ENCODE assay signal across 8 cellular contexts in genomic region chr2:71453404-71454220, GRCh38. TPM values are rescaled to one million over a fixed set of nuclear protein-coding genes. Genes with fewer than 3 reads are reported as not detected.
DNase-seq lines count a peak whose midpoint lies in the region; ATAC-seq and TF ChIP-seq lines count a peak whose summit lies in the region.

Gene DYSF, plus strand, starts transcription at chr2:71453561.

- H3K27ac Mint-ChIP-seq in T-helper 1 cell treated with Interleukin-12 subunit alpha and Interleukin-12 subunit beta and Interleukin-4 antibody, amounts not matched to agents 30 μg/mL and 1 μg/mL, for 36 hours, result no peak within 1 kb of the TSS
- H3K27ac Mint-ChIP-seq in natural killer cell, result peak within 1 kb of the TSS in 1 of 2 donors; percentile 57

- H2AFZ ChIP-seq in fibroblast of lung (ENCODE audit: low read length), result peak within 1 kb of the TSS; percentile 12

- H3K27me3 Mint-ChIP-seq in T-helper 1 cell treated with Interleukin-12 subunit alpha and Interleukin-12 subunit beta and Interleukin-4 antibody, amounts not matched to agents 30 μg/mL and 1 μg/mL, for 36 hours (ENCODE audit: low read depth), result peaks cover 59% of the 10 kb centered on the region
- H3K27me3 Mint-ChIP-seq in natural killer cell (ENCODE audit: low read depth in 2 of 2), result peaks cover 28 to 43% of the 10 kb centered on the region in 2 donors

- no peaks in the 10 kb centered on the region for H3K9me3 ChIP-seq in fibroblast of lung (ENCODE audit: control insufficient read depth, insufficient read depth, low read depth, low read length)

- H3K4me2 ChIP-seq in fibroblast of lung (ENCODE audit: extremely low read depth, insufficient read depth, low read length), result peak within 1 kb of the TSS; percentile 48

- no peaks in the 10 kb centered on the region for H3K36me3 ChIP-seq in fibroblast of lung (ENCODE audit: control insufficient read depth, insufficient read depth, low read length)

- H4K20me1 ChIP-seq in fibroblast of lung (ENCODE audit: control insufficient read depth, extremely low read depth, insufficient read depth, low read length), result no peaks in the 10 kb centered on the region

- H3K9ac ChIP-seq in fibroblast of lung (ENCODE audit: insufficient read depth, low read length), result no peak within 1 kb of the TSS

- intact Hi-C loops in natural killer cell (cut with micrococcal nuclease), result no loop called here

- H3K27me3 ChIP-seq in fibroblast of lung (ENCODE audit: control insufficient read depth, insufficient read depth, low read length), result peaks cover 22% of the 10 kb centered on the region

- H3K79me2 ChIP-seq in fibroblast of lung (ENCODE audit: control insufficient read depth, insufficient read depth, low read length), result no peaks in the 10 kb centered on the region

- no peaks in the 10 kb centered on the region for H3K36me3 Mint-ChIP-seq in T-helper 1 cell treated with Interleukin-12 subunit alpha and Interleukin-12 subunit beta and Interleukin-4 antibody, amounts not matched to agents 30 μg/mL and 1 μg/mL, for 36 hours (ENCODE audit: low read depth)
- no peaks in the 10 kb centered on the region for H3K36me3 Mint-ChIP-seq in natural killer cell

- no peak for TF ChIP-seq CTCF in fibroblast of lung (conservative IDR thresholded peaks at IDR 0.05 in 1 of 2, IDR thresholded peaks at IDR 0.05 in 1 of 2; ENCODE audit: low read depth in 1 of 2, low read length in 2 of 2)
- no peak for TF ChIP-seq CTCF in natural killer cell (IDR thresholded peaks at IDR 0.05)

- H3K27ac ChIP-seq in fibroblast of lung (ENCODE audit: insufficient read depth, low read length), result no peak within 1 kb of the TSS

- peak within 1 kb of the TSS; percentile 5 to 49 (median 20) for H3K4me3 ChIP-seq in fibroblast of lung (replicated peaks in 1 of 4; ENCODE audit: control extremely low read depth in 1 of 4, insufficient read depth in 1 of 4, low read depth in 3 of 4, low read length in 4 of 4)

- peak within 1 kb of the TSS; percentile 47 for H3K4me3 Mint-ChIP-seq in T-helper 1 cell treated with Interleukin-12 subunit alpha and Interleukin-12 subunit beta and Interleukin-4 antibody, amounts not matched to agents 30 μg/mL and 1 μg/mL, for 36 hours
- peak within 1 kb of the TSS; percentile 86 for H3K4me3 Mint-ChIP-seq in natural killer cell

- no peaks in the 10 kb centered on the region for H3K9me3 Mint-ChIP-seq in T-helper 1 cell treated with Interleukin-12 subunit alpha and Interleukin-12 subunit beta and Interleukin-4 antibody, amounts not matched to agents 30 μg/mL and 1 μg/mL, for 36 hours
- H3K9me3 Mint-ChIP-seq in natural killer cell, result no peaks in the 10 kb centered on the region

- peak; percentile 32 to 41 (median 37) for ATAC-seq in natural killer cell

- H3K4me1 ChIP-seq in fibroblast of lung (ENCODE audit: control insufficient read depth, extremely low read depth, insufficient read depth, low read length), result no peaks in the 10 kb centered on the region

- peaks cover 11% of the 10 kb centered on the region for H3K4me1 Mint-ChIP-seq in T-helper 1 cell treated with Interleukin-12 subunit alpha and Interleukin-12 subunit beta and Interleukin-4 antibody, amounts not matched to agents 30 μg/mL and 1 μg/mL, for 36 hours (ENCODE audit: low read depth)
- peaks cover 46 to 74% of the 10 kb centered on the region in 2 donors for H3K4me1 Mint-ChIP-seq in natural killer cell

- DNase-seq in T-helper 1 cell, result no peak
- peak; percentile 54 for DNase-seq in SW480 (ENCODE audit: low spot score)
- peak; percentile 12 to 48 for DNase-seq in fibroblast of lung (ENCODE audit: low read depth in 2 of 2)
- no peak for DNase-seq in natural killer cell
- no peak for DNase-seq in NCI-H82 (lab: John Stamatoyannopoulos, UW)
- DNase-seq in NCI-H1694 (lab: John Stamatoyannopoulos, UW), result no peak
- DNase-seq in SK-N-DZ (ENCODE audit: low spot score), result no peak

RNA-seq across cellular contexts. Expression of gene DYSF, which starts in this region (rescaled TPM):
- total RNA-seq in fibroblast of lung, result under 0.01 TPM in 1 of 2 replicates, not detected in the other
- polyA plus RNA-seq in fibroblast of lung, result 0.05 and 0.67 TPM in 2 replicates
- polyA plus RNA-seq in fibroblast of lung (2012), result 0.13 and 0.97 TPM in 2 replicates
- 0.78 and 15.6 TPM in 2 replicates for polyA minus RNA-seq in fibroblast of lung (ENCODE audit: low replicate concordance)
- total RNA-seq in natural killer cell, result 10 to 100 TPM; 11.4 to 19.5 (median 12.4) TPM
- polyA plus RNA-seq in SK-N-DZ (2014; cell fraction: cytosol; rRNA removed), result 0.15 TPM in 1 of 2 replicates, not detected in the other
- not detected in 2 replicates for polyA plus RNA-seq in SK-N-DZ (2014; cell fraction: nucleus; rRNA removed)

Comparison
In these comparisons a context has a peak if more than half of its experiments do, and no peak if none do; other contexts are left out.
1. RNA of gene DYSF (total RNA-seq): 11.4 to 19.5 TPM in natural killer cell; under 0.01 TPM in fibroblast of lung; every median in the first group is over 10 times any median in the second.
2. DNase-seq: peak in SW480 (single experiment) and fibroblast of lung (2 of 2); none in T-helper 1 cell (0 of 5), natural killer cell (single experiment), NCI-H82 (single experiment), NCI-H1694 (single experiment) and SK-N-DZ (single experiment).